ENCODE assay signal across 8 cellular contexts in the genomic region with DNA sequence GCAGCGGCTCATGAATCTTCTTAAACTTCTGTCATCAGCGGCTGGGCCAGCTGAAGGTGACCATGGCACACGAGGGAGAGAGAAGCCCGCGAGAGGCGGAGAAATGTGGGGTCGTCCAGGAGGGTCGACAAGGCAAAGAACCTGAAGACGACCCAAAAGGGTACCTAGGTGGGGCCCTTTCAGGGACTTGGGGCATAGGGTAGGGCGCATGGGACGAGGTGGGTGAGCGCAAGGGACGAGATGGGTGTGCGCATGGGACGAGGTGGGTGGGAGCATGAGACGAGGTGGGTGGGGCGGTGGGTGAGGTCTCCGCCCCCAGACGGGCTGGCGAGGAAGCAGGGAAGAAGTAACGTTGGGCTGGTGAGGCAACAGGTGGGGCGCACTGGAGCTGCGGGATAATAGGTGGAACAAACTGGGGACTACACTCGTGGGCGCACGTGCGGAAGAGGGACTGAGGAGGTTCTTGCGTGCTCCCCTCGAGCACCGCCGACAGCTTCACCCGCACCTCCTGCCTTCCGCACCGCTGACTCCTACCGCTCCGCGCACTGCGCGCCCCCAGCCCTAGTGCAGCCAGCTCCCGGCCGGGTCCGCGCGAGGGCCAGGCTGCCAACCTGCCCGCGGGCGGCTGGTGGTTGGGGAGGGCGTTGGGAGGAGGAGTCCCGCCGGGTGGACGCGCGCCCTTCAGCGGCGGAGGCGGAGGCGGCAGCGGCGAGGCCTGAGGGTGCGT. TPM values are rescaled to one million over a fixed set of nuclear protein-coding genes. Genes with fewer than 3 reads are reported as not detected.
DNase-seq lines count a peak whose midpoint lies in the region; ATAC-seq and TF ChIP-seq lines count a peak whose summit lies in the region.

No MANE protein-coding gene starts in this region.

- TF ChIP-seq POLR2A in erythroblast (IDR thresholded peaks at IDR 0.05; ENCODE audit: low read length), result no peak

- intact Hi-C loops in activated CD4-positive, alpha-beta memory T cell treated with anti-CD3 and anti-CD28 coated beads for 36 hours (cut with micrococcal nuclease), result loop anchor here (1.0 to 10.0 kb wide), 4 partner anchors 113 to 1023 kb away; a partner anchor contains a TSS

- peak; percentile 37 for TF ChIP-seq CTCF in thoracic aorta (IDR thresholded peaks at IDR 0.05)

- no peaks in the 10 kb centered on the region for H3K36me3 ChIP-seq in CD4-positive, CD25-positive, alpha-beta regulatory T cell (ENCODE audit: control insufficient read depth, insufficient read depth, low read length)
- H3K36me3 ChIP-seq in muscle layer of colon (ENCODE audit: insufficient read depth, low read length) (no peaks in the 10 kb centered on the region), thoracic aorta (no peaks in the 10 kb centered on the region)

- H3K4me1 ChIP-seq in CD4-positive, CD25-positive, alpha-beta regulatory T cell (ENCODE audit: control insufficient read depth, insufficient read depth, low read length, poor library complexity, severe bottlenecking), result peaks cover 13% of the 10 kb centered on the region
- H3K4me1 ChIP-seq in muscle layer of colon (ENCODE audit: insufficient read depth, low read length) (peaks cover 3% of the 10 kb centered on the region), thoracic aorta (ENCODE audit: control insufficient read depth in 1 of 2, low read depth in 2 of 2) (peaks cover 0 to 10% of the 10 kb centered on the region in 2 donors)

- no peak overlapping the region for H3K4me3 ChIP-seq in CD4-positive, CD25-positive, alpha-beta regulatory T cell (ENCODE audit: low read depth, low read length)
- peak overlapping the region; percentile 56 to 75 for H3K4me3 ChIP-seq in muscle layer of colon (ENCODE audit: low read depth in 1 of 2, low read length in 2 of 2)
- H3K4me3 ChIP-seq in thoracic aorta, result peak overlapping the region; percentile 85

- POLR2A ChIA-PET in activated CD4-positive, alpha-beta memory T cell treated with anti-CD3 and anti-CD28 coated beads for 36 hours (lab: Charles Lee), result no interaction called here

- CTCF ChIA-PET in activated CD4-positive, alpha-beta memory T cell treated with anti-CD3 and anti-CD28 coated beads for 36 hours (lab: Charles Lee), result interaction anchor here (0.6 to 3.7 kb wide), 15 partner anchors 9 to 494 kb away, joined by 3 to 28 read pairs (median 3); a partner anchor contains a TSS

- no peak overlapping the region for H3K27ac Mint-ChIP-seq in CD4-positive, CD25-positive, alpha-beta regulatory T cell
- H3K27ac Mint-ChIP-seq in activated CD4-positive, alpha-beta memory T cell treated with anti-CD3 and anti-CD28 coated beads for 36 hours, result no peak overlapping the region

- H3K36me3 Mint-ChIP-seq in CD4-positive, CD25-positive, alpha-beta regulatory T cell, result no peaks in the 10 kb centered on the region
- H3K36me3 Mint-ChIP-seq in activated CD4-positive, alpha-beta memory T cell treated with anti-CD3 and anti-CD28 coated beads for 36 hours, result no peaks in the 10 kb centered on the region

- H3K27ac ChIP-seq in CD4-positive, CD25-positive, alpha-beta regulatory T cell (ENCODE audit: insufficient read depth, low read length, poor library complexity, severe bottlenecking), result no peak overlapping the region
- H3K27ac ChIP-seq in muscle layer of colon (ENCODE audit: low read depth, low read length) (peak overlapping the region; percentile 59), thoracic aorta (peak overlapping the region; percentile 63 to 75)

- H3K4me1 Mint-ChIP-seq in CD4-positive, CD25-positive, alpha-beta regulatory T cell, result peaks cover 0 to 23% (median 13%) of the 10 kb centered on the region in 4 donors
- H3K4me1 Mint-ChIP-seq in activated CD4-positive, alpha-beta memory T cell treated with anti-CD3 and anti-CD28 coated beads for 36 hours (ENCODE audit: low read depth), result peaks cover 33% of the 10 kb centered on the region

- peak overlapping the region; percentile 24 for H3K9ac ChIP-seq in muscle layer of colon (ENCODE audit: low read length)

- H3K9me3 Mint-ChIP-seq in CD4-positive, CD25-positive, alpha-beta regulatory T cell, result peaks cover 0 to 1% (median 0%) of the 10 kb centered on the region in 7 donors
- H3K9me3 Mint-ChIP-seq in activated CD4-positive, alpha-beta memory T cell treated with anti-CD3 and anti-CD28 coated beads for 36 hours, result no peaks in the 10 kb centered on the region

- peak; percentile 41 to 50 for ATAC-seq in CD4-positive, CD25-positive, alpha-beta regulatory T cell (ENCODE audit: low read depth in 2 of 2)
- ATAC-seq in HG03342 (IDR thresholded peaks at IDR 0.05; ENCODE audit: unreplicated experiment), result peak; percentile 57
- ATAC-seq in thoracic aorta (ENCODE audit: insufficient number of reproducible peaks, low FRiP score, low read depth), result no peak

- H3K9me3 ChIP-seq in CD4-positive, CD25-positive, alpha-beta regulatory T cell (ENCODE audit: control insufficient read depth in 2 of 2, low read length in 2 of 2), result no peaks in the 10 kb centered on the region
- no peaks in the 10 kb centered on the region for H3K9me3 ChIP-seq in muscle layer of colon (ENCODE audit: low read length)
- H3K9me3 ChIP-seq in thoracic aorta, result no peaks in the 10 kb centered on the region

- peak overlapping the region; percentile 48 to 92 (median 84) for H3K4me3 Mint-ChIP-seq in CD4-positive, CD25-positive, alpha-beta regulatory T cell
- H3K4me3 Mint-ChIP-seq in activated CD4-positive, alpha-beta memory T cell treated with anti-CD3 and anti-CD28 coated beads for 36 hours, result peak overlapping the region; percentile 90

- peak in 1 of 3 donors; percentile 37 for DNase-seq in CD4-positive, CD25-positive, alpha-beta regulatory T cell
- peak; percentile 74 for DNase-seq in GM19238 (ENCODE audit: insufficient read length, low spot score)
- peak; percentile 86 for DNase-seq in NCI-H510A (lab: John Stamatoyannopoulos, UW)
- DNase-seq in activated CD4-positive, alpha-beta memory T cell treated with anti-CD3 and anti-CD28 coated beads for 36 hours, result peak; percentile 62
- peak; percentile 76 to 79 for DNase-seq in erythroblast (lab: John Stamatoyannopoulos, UW)
- DNase-seq in thoracic aorta (ENCODE audit: low spot score), result peak; percentile 22

- peaks cover 72% of the 10 kb centered on the region for H3K27me3 Mint-ChIP-seq in CD4-positive, CD25-positive, alpha-beta regulatory T cell
- peaks cover 4% of the 10 kb centered on the region for H3K27me3 Mint-ChIP-seq in activated CD4-positive, alpha-beta memory T cell treated with anti-CD3 and anti-CD28 coated beads for 36 hours

- peaks cover 16% of the 10 kb centered on the region for H3K27me3 ChIP-seq in CD4-positive, CD25-positive, alpha-beta regulatory T cell (ENCODE audit: control insufficient read depth, insufficient read depth, low read length)
- no peaks in the 10 kb centered on the region for H3K27me3 ChIP-seq in muscle layer of colon (ENCODE audit: control insufficient read depth in 1 of 2, insufficient read depth in 2 of 2, low read length in 2 of 2)
- H3K27me3 ChIP-seq in thoracic aorta (replicated peaks; ENCODE audit: insufficient read depth), result no peaks in the 10 kb centered on the region

RNA-seq across cellular contexts. Expression of a gene that starts 23.2 kb away (rescaled TPM):
- total RNA-seq in CD4-positive, CD25-positive, alpha-beta regulatory T cell, result not detected
- not detected for polyA plus RNA-seq in CD4-positive, CD25-positive, alpha-beta regulatory T cell
- not detected for total RNA-seq in activated CD4-positive, alpha-beta memory T cell treated with anti-CD3 and anti-CD28 coated beads for 36 hours
- total RNA-seq in thoracic aorta, result not detected
